In genomic region chr7:161786-162185, GRCh38 we compare ENCODE assay signal across 21 cellular contexts. TPM values are rescaled to one million over a fixed set of nuclear protein-coding genes. Genes with fewer than 3 reads are reported as not detected.
DNase-seq lines count a peak whose midpoint lies in the region; ATAC-seq and TF ChIP-seq lines count a peak whose summit lies in the region.
"Had no signal": no experiment of that assay in that cellular context is flagged by ENCODE, and none has a peak within 500 bp of the region (broad histone marks: within the 10 kb centered on the region; RNA-seq: fewer than 3 reads in every experiment).

No MANE protein-coding gene starts in this region.

- H3K27ac Mint-ChIP-seq in chondrocyte (ENCODE audit: unreplicated experiment), result no peak overlapping the region
- H3K27ac Mint-ChIP-seq: CD8-positive, alpha-beta memory T cell had no signal

- H3K36me3 Mint-ChIP-seq in chondrocyte (ENCODE audit: low read depth), result no peaks in the 10 kb centered on the region
- H3K36me3 Mint-ChIP-seq: CD8-positive, alpha-beta memory T cell had no signal

- no peaks in the 10 kb centered on the region for H3K9me3 Mint-ChIP-seq in chondrocyte (ENCODE audit: low read depth)
- H3K9me3 Mint-ChIP-seq: CD8-positive, alpha-beta memory T cell had no signal

- H4K5ac ChIP-seq in mesendoderm (ENCODE audit: low read length), result no peak overlapping the region

- TF ChIP-seq CTCF in chondrocyte (IDR thresholded peaks at IDR 0.05), result no peak

- no peaks in the 10 kb centered on the region for H3K79me1 ChIP-seq in mesendoderm (ENCODE audit: low read length)

- H3K9ac ChIP-seq in mesendoderm (ENCODE audit: low read length), result no peak overlapping the region

- H3K4me2 ChIP-seq in mesendoderm (ENCODE audit: low read length), result no peak overlapping the region

- H3K4me1 Mint-ChIP-seq in chondrocyte (ENCODE audit: low read depth), result peaks cover 4% of the 10 kb centered on the region
- H3K4me1 Mint-ChIP-seq: CD8-positive, alpha-beta memory T cell had no signal

- H3K4me3 Mint-ChIP-seq in chondrocyte (ENCODE audit: unreplicated experiment), result no peak overlapping the region
- H3K4me3 Mint-ChIP-seq: CD8-positive, alpha-beta memory T cell had no signal

- H3K4ac ChIP-seq in mesendoderm (ENCODE audit: low read depth, low read length), result no peak overlapping the region

- no peak overlapping the region for H2AK5ac ChIP-seq in mesendoderm (ENCODE audit: low read length)

- no peaks in the 10 kb centered on the region for H3K79me2 ChIP-seq in mesendoderm (ENCODE audit: control insufficient read depth, insufficient read depth, low read length)

- H3K36me3 ChIP-seq in mesendoderm (ENCODE audit: control insufficient read depth, insufficient read depth, low read length), result no peaks in the 10 kb centered on the region
- H3K36me3 ChIP-seq in aorta (ENCODE audit: control insufficient read depth in 1 of 2, insufficient read depth in 2 of 2, low read length in 1 of 2), result no peaks in the 10 kb centered on the region
- H3K36me3 ChIP-seq: Peyer's patch had no signal

- H3K27me3 ChIP-seq in mesendoderm (ENCODE audit: insufficient read depth, low read length, poor library complexity) (no peaks in the 10 kb centered on the region), aorta (ENCODE audit: control insufficient read depth in 1 of 2, insufficient read depth in 2 of 2, low read length in 1 of 2) (no peaks in the 10 kb centered on the region)
- H3K27me3 ChIP-seq: Peyer's patch had no signal

- H3K4me1 ChIP-seq in mesendoderm (ENCODE audit: control insufficient read depth, low read depth, low read length) (no peaks in the 10 kb centered on the region), aorta (ENCODE audit: control insufficient read depth in 1 of 2, insufficient read depth in 2 of 2, low read length in 2 of 2) (no peaks in the 10 kb centered on the region)

- intact Hi-C loops in Right ventricle myocardium superior (cut with DNase I), result no loop called here
- intact Hi-C loops in left cardiac atrium (cut with DNase I), result no loop called here
- intact Hi-C loops in aorta (cut with DNase I), result no loop called here

- no CpG with 5 or more reads among the region's 17 CpGs for WGBS in mesendoderm (ENCODE audit: extremely low coverage, insufficient coverage, low lambda C conversion rate)
- 93% methylated on average over 17 of the region's 17 CpGs for WGBS in aorta, 2 donors

- peaks cover 11% of the 10 kb centered on the region for H3K27me3 Mint-ChIP-seq in chondrocyte (ENCODE audit: low read depth)

- peak overlapping the region; percentile 7 for H3K56ac ChIP-seq in mesendoderm (ENCODE audit: low read length)

- no peaks in the 10 kb centered on the region for H3K9me3 ChIP-seq in aorta (ENCODE audit: control insufficient read depth, low read length)
- H3K9me3 ChIP-seq: Peyer's patch had no signal

- H3K4me3 ChIP-seq in mesendoderm (ENCODE audit: low read length) (no peak overlapping the region), aorta (ENCODE audit: low read length in 2 of 2) (no peak overlapping the region)
- H3K4me3 ChIP-seq: Peyer's patch had no signal

- no peak overlapping the region for H4K8ac ChIP-seq in mesendoderm (ENCODE audit: low read depth, low read length)

- H3K27ac ChIP-seq in mesendoderm (ENCODE audit: low read depth, low read length) (no peak overlapping the region), aorta (ENCODE audit: low read depth in 1 of 2, low read length in 2 of 2) (no peak overlapping the region)
- H3K27ac ChIP-seq: C4-2B had no signal

- H3K18ac ChIP-seq in mesendoderm (ENCODE audit: low read length), result no peak overlapping the region

- no peak overlapping the region for H3K23ac ChIP-seq in mesendoderm (ENCODE audit: low read length)

- H2BK5ac ChIP-seq in mesendoderm (ENCODE audit: low read length), result no peak overlapping the region

- H2BK120ac ChIP-seq in mesendoderm (ENCODE audit: low read depth, low read length), result no peak overlapping the region

- H2BK15ac ChIP-seq in mesendoderm (replicated peaks; ENCODE audit: low read depth), result no peak overlapping the region

- no peak for ATAC-seq in Right ventricle myocardium superior (ENCODE audit: poor library complexity)
- no peak for ATAC-seq in left cardiac atrium
- peak; percentile 46 for ATAC-seq in aorta (ENCODE audit: low FRiP score)
- ATAC-seq in HG03025 (IDR thresholded peaks at IDR 0.05; ENCODE audit: low FRiP score, unreplicated experiment), result no peak

- DNase-seq in Right ventricle myocardium superior (peak; percentile 21), left cardiac atrium (no peak), chondrocyte (ENCODE audit: low spot score) (peak; percentile 77), mesendoderm (no peak), aorta (peak; percentile 21 to 57)
- DNase-seq in stimulated activated CD4-positive, alpha-beta T cell treated with anti-CD3 and anti-CD28 coated beads, Interleukin-4, amount 100 ng/mL, for 1 hour, result no peak
- DNase-seq: 8988T, Calu3, Karpas-422, MV-4-11, NCI-H1105 treated with DMSO at 0.1 percent for 48 hours, NCI-H2029 treated with DMSO at 0.1 percent for 48 hours, NCI-H2171, NCI-H345, NCI-H524 treated with DMSO at 0.1 percent for 48 hours had no signal

RNA-seq across cellular contexts. Expression of gene FAM20C, which starts 30.6 kb away (rescaled TPM):
- total RNA-seq in Right ventricle myocardium superior (23.4 TPM), left cardiac atrium (10 to 100 TPM; 30.7 to 62.5 TPM), chondrocyte (34.4 to 58.1 TPM (median 35.0 TPM) in 3 replicates), aorta (100 to 1,000 TPM in 1 of 2 donors, 10 to 100 TPM in 1; 88.3 to 104 TPM)
- polyA plus RNA-seq in mesendoderm (2013, experiment 1 of 2), result 14.5 TPM
- polyA plus RNA-seq in mesendoderm (2013, experiment 2 of 2), result 15.4 TPM
- 10 to 100 TPM; 11.3 to 26.6 TPM for polyA plus RNA-seq in aorta
- total RNA-seq: OCI-LY7, SK-MEL-5 had no signal
- polyA plus RNA-seq: CD8-positive, alpha-beta memory T cell had no signal

Comparison
In these comparisons a context has a peak if more than half of its experiments do, and no peak if none do; other contexts are left out.
1. DNase-seq: peak in Right ventricle myocardium superior (single experiment), chondrocyte (single experiment) and aorta (2 of 2); none in left cardiac atrium (single experiment), mesendoderm (single experiment) and stimulated activated CD4-positive, alpha-beta T cell treated with anti-CD3 and anti-CD28 coated beads, Interleukin-4, amount 100 ng/mL, for 1 hour (single experiment).